8 cellular contexts compared by ENCODE assay signal in the genomic region with DNA sequence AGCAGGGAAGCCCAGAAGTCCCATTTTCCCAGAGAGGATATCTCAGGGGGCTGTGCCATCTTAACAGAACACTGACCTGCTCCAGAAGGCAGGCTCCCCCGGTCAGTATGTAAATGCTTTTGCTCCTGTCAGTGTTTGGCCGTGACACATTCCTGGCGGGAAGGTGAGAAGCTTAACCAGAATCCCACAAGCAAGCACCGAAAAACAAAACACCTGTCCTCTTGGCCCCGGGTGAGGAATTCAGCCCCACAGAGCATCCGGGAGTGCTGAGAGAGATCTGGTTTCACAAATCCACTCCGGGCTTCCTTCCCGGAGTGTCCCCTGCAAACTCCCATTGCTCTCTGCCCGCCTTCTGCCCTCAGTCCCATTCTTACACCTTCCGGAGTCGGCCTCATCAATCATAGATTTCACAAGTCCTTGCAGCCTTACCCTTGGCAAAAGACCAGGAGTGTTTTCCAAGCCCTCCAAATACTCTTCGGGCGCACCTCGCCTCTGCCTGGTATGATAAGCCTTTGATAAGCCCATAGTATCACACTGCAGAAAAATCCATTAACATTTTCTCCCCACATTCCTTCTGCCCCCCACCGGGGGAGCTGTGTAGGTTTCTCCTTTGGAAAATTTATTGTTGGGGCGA. TPM values are rescaled to one million over a fixed set of nuclear protein-coding genes. Genes with fewer than 3 reads are reported as not detected.
DNase-seq lines count a peak whose midpoint lies in the region; ATAC-seq and TF ChIP-seq lines count a peak whose summit lies in the region.

No MANE protein-coding gene starts in this region.

- H3K27me3 Mint-ChIP-seq in CD4-positive, alpha-beta T cell = no peaks in the 10 kb centered on the region

- TF ChIP-seq CTCF in CD4-positive, alpha-beta T cell (IDR thresholded peaks at IDR 0.05) = no peak
- no peak for TF ChIP-seq CTCF in omental fat pad (IDR thresholded peaks at IDR 0.05)

- no peak overlapping the region for H3K4me3 ChIP-seq in esophagus (ENCODE audit: low read depth in 1 of 2, low read length in 2 of 2)

- POLR2A ChIA-PET in CD4-positive, alpha-beta T cell (lab: Charles Lee) = interaction anchor here (0.6 to 7.5 kb wide), 2 partner anchors 14 to 57 kb away, joined by 4 to 192 read pairs; a partner anchor contains a TSS

- 39 to 40% methylated on average over 16 of the region's 16 CpGs for WGBS in esophagus, 2 donors

- no peaks in the 10 kb centered on the region for H3K9me3 ChIP-seq in CD4-positive, alpha-beta T cell (ENCODE audit: control insufficient read depth, low read length)
- no peaks in the 10 kb centered on the region for H3K9me3 ChIP-seq in esophagus (ENCODE audit: control insufficient read depth in 2 of 2, insufficient read depth in 1 of 2, low read depth in 1 of 2, low read length in 1 of 2)

- no peaks in the 10 kb centered on the region for H3K9me3 Mint-ChIP-seq in CD4-positive, alpha-beta T cell

- CTCF ChIA-PET in CD4-positive, alpha-beta T cell (lab: Charles Lee) = interaction anchor here (1.1 kb wide), 1 partner anchor 18 kb away, joined by 4 read pairs; no protein-coding TSS in a partner anchor

- no peaks in the 10 kb centered on the region for H3K27me3 ChIP-seq in CD4-positive, alpha-beta T cell (ENCODE audit: control insufficient read depth, insufficient read depth, low read length)
- H3K27me3 ChIP-seq in esophagus (ENCODE audit: control insufficient read depth in 1 of 2, insufficient read depth in 2 of 2, low read length in 2 of 2) = no peaks in the 10 kb centered on the region

- H3K4me1 Mint-ChIP-seq in CD4-positive, alpha-beta T cell (ENCODE audit: low read depth) = peaks cover 46% of the 10 kb centered on the region

- no peak overlapping the region for H3K4me3 Mint-ChIP-seq in CD4-positive, alpha-beta T cell

- H3K27ac ChIP-seq in CD4-positive, alpha-beta T cell (ENCODE audit: low read depth, low read length) = no peak overlapping the region
- H3K27ac ChIP-seq in esophagus (ENCODE audit: low read depth in 2 of 2, low read length in 1 of 2) = peak overlapping the region; percentile 65 to 80

- intact Hi-C loops in CD4-positive, alpha-beta T cell (cut with DNase I, micrococcal nuclease) = no loop called here

- peaks cover 100% of the 10 kb centered on the region for H3K36me3 Mint-ChIP-seq in CD4-positive, alpha-beta T cell (ENCODE audit: low read depth)

- peaks cover 0 to 6% of the 10 kb centered on the region in 2 donors for H3K4me1 ChIP-seq in esophagus (ENCODE audit: control insufficient read depth in 2 of 2, insufficient read depth in 2 of 2, low read length in 1 of 2)

- DNase-seq in CD4-positive, alpha-beta T cell = no peak
- DNase-seq in NCI-H226 (peak; percentile 91), omental fat pad (ENCODE audit: low spot score) (no peak), NCI-H510A (lab: John Stamatoyannopoulos, UW) (no peak)
- no peak for DNase-seq in activated CD4-positive, CD25-positive, alpha-beta regulatory T cell (lab: John Stamatoyannopoulos, UW)

- peak overlapping the region; percentile 64 for H3K27ac Mint-ChIP-seq in CD4-positive, alpha-beta T cell

- H3K36me3 ChIP-seq in esophagus (ENCODE audit: control insufficient read depth in 2 of 2, insufficient read depth in 2 of 2, low read length in 1 of 2) = peaks cover 17 to 68% of the 10 kb centered on the region in 2 donors

- no peak for ATAC-seq in CD4-positive, alpha-beta T cell (ENCODE audit: poor library complexity)
- ATAC-seq in omental fat pad (ENCODE audit: low FRiP score) (peak; percentile 25), GM18907 (IDR thresholded peaks at IDR 0.05; ENCODE audit: unreplicated experiment) (no peak), HG02981 (IDR thresholded peaks at IDR 0.05; ENCODE audit: unreplicated experiment) (no peak)

RNA-seq across cellular contexts. Expression of a gene that starts 12.2 kb away (rescaled TPM):
- 100 to 1,000 TPM; 182 to 185 TPM for total RNA-seq in CD4-positive, alpha-beta T cell
- 100 to 1,000 TPM; 350 to 439 TPM for polyA plus RNA-seq in esophagus
- 100 to 1,000 TPM; 293 to 486 (median 418) TPM for total RNA-seq in omental fat pad

RNA-seq across cellular contexts. Expression of a gene that starts 23.2 kb away (rescaled TPM):
- total RNA-seq in CD4-positive, alpha-beta T cell = 10 to 100 TPM; 74.9 to 79.0 TPM
- 10 to 100 TPM; 24.9 to 34.1 TPM for polyA plus RNA-seq in esophagus
- 10 to 100 TPM; 32.5 to 51.9 (median 40.0) TPM for total RNA-seq in omental fat pad

RNA-seq across cellular contexts. Expression of a gene that starts 55.0 kb away (rescaled TPM):
- total RNA-seq in CD4-positive, alpha-beta T cell = 10 to 100 TPM; 46.0 to 46.9 TPM
- under 1 TPM; 0.47 to 0.86 TPM for polyA plus RNA-seq in esophagus
- 1 to 10 TPM; 1.0 to 5.8 (median 1.6) TPM for total RNA-seq in omental fat pad

Comparison
In these comparisons a context has a peak if more than half of its experiments do, and no peak if none do; other contexts are left out.
1. RNA of a gene that starts 55.0 kb away (total RNA-seq): 46.0 to 46.9 TPM in CD4-positive, alpha-beta T cell; 1.0 to 5.8 TPM in omental fat pad; every median in the first group is over 4 times any median in the second.